Comparison of ENCODE assay signal across 21 cellular contexts in the genomic region with DNA sequence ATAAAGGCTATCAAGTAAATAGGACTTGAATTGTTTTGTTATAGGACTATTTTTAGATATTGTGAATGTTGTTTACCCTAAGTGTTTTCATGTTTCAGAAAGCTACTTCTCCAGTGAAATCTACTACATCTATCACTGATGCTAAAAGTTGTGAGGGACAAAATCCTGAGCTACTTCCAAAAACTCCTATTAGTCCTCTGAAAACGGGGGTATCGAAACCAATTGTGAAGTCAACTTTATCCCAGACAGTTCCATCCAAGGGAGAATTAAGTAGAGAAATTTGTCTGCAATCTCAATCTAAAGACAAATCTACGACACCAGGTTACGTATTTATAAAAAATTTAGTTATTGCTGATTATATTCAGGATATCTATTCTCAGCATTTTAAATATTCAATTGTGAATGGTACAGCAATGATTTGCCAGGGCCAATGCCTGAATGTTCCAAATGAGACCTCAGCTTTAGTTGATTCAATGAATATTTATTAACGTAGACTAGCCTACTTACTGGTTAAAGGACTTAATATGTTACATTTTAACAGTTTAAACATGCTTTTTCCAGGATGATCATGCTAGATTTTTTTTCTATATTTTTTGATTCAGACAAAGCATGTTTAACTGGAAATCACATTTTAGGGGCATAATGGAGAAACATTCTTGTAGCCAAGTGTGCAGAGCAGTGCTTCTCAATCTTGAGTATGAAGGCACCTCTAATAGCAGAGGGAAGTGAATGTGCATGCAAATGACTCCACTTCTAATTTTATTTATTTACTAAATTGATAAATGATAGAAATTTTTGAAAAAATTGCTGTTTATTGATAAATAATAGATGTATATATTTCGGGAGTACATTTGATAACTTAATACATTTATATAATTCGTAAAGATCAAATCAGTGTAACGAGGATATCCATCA.
"Had no signal": no experiment of that assay in that cellular context is flagged by ENCODE, and none has a peak within 500 bp of the region (broad histone marks: within the 10 kb centered on the region; RNA-seq: fewer than 3 reads in every experiment).

No MANE protein-coding gene starts in this region.

- H3K4me3 ChIP-seq: body of pancreas, esophagus muscularis mucosa, left lung, lung, sigmoid colon, smooth muscle cell, stomach, thoracic aorta, upper lobe of left lung had no signal

- H3K36me3 ChIP-seq: esophagus muscularis mucosa, sigmoid colon, thoracic aorta, upper lobe of left lung had no signal

- H3K9me3 Mint-ChIP-seq: activated CD4-positive, alpha-beta memory T cell treated with anti-CD3 and anti-CD28 coated beads for 36 hours; activated naive CD4-positive, alpha-beta T cell treated with anti-CD3 and anti-CD28 coated beads, Interleukin-2, amount 10 ng/mL, durations not matched to agents 7 days and 5 days; natural killer cell; stimulated activated memory B cell treated with anti-CD40 and anti-IgM and Interleukin-4, amounts not matched to agents 10 μg/mL and 1 μg/mL and 100 μg/mL, for 72 hours; T-helper 1 cell treated with Interleukin-12 subunit alpha and Interleukin-12 subunit beta and Interleukin-4 antibody, amounts not matched to agents 30 μg/mL and 1 μg/mL, for 36 hours had no signal

- H3K4me3 Mint-ChIP-seq: activated CD4-positive, alpha-beta memory T cell treated with anti-CD3 and anti-CD28 coated beads for 36 hours; activated naive CD4-positive, alpha-beta T cell treated with anti-CD3 and anti-CD28 coated beads, Interleukin-2, amount 10 ng/mL, durations not matched to agents 7 days and 5 days; natural killer cell; stimulated activated memory B cell treated with anti-CD40 and anti-IgM and Interleukin-4, amounts not matched to agents 10 μg/mL and 1 μg/mL and 100 μg/mL, for 72 hours; T-helper 1 cell treated with Interleukin-12 subunit alpha and Interleukin-12 subunit beta and Interleukin-4 antibody, amounts not matched to agents 30 μg/mL and 1 μg/mL, for 36 hours had no signal

- H3K27ac ChIP-seq: body of pancreas, esophagus muscularis mucosa, left lung, parathyroid adenoma, sigmoid colon, stomach, thoracic aorta, upper lobe of left lung had no signal

- H3K9me3 ChIP-seq: body of pancreas, esophagus muscularis mucosa, left lung, sigmoid colon, stomach, thoracic aorta, upper lobe of left lung had no signal

- H3K36me3 Mint-ChIP-seq: natural killer cell; stimulated activated memory B cell treated with anti-CD40 and anti-IgM and Interleukin-4, amounts not matched to agents 10 μg/mL and 1 μg/mL and 100 μg/mL, for 72 hours had no signal

- H3K27ac Mint-ChIP-seq: activated CD4-positive, alpha-beta memory T cell treated with anti-CD3 and anti-CD28 coated beads for 36 hours; activated naive CD4-positive, alpha-beta T cell treated with anti-CD3 and anti-CD28 coated beads, Interleukin-2, amount 10 ng/mL, durations not matched to agents 7 days and 5 days; natural killer cell; stimulated activated memory B cell treated with anti-CD40 and anti-IgM and Interleukin-4, amounts not matched to agents 10 μg/mL and 1 μg/mL and 100 μg/mL, for 72 hours; T-helper 1 cell treated with Interleukin-12 subunit alpha and Interleukin-12 subunit beta and Interleukin-4 antibody, amounts not matched to agents 30 μg/mL and 1 μg/mL, for 36 hours had no signal

- H3K27me3 Mint-ChIP-seq: activated CD4-positive, alpha-beta memory T cell treated with anti-CD3 and anti-CD28 coated beads for 36 hours; activated naive CD4-positive, alpha-beta T cell treated with anti-CD3 and anti-CD28 coated beads, Interleukin-2, amount 10 ng/mL, durations not matched to agents 7 days and 5 days; stimulated activated memory B cell treated with anti-CD40 and anti-IgM and Interleukin-4, amounts not matched to agents 10 μg/mL and 1 μg/mL and 100 μg/mL, for 72 hours had no signal

- H3K4me1 Mint-ChIP-seq: stimulated activated memory B cell treated with anti-CD40 and anti-IgM and Interleukin-4, amounts not matched to agents 10 μg/mL and 1 μg/mL and 100 μg/mL, for 72 hours had no signal

- ATAC-seq: body of pancreas; left lung; natural killer cell; stimulated activated memory B cell treated with anti-CD40 and anti-IgM and Interleukin-4, amounts not matched to agents 10 μg/mL and 1 μg/mL and 100 μg/mL, for 72 hours had no signal

- H3K9ac ChIP-seq: parathyroid adenoma had no signal

- DNase-seq: activated CD4-positive, alpha-beta memory T cell treated with anti-CD3 and anti-CD28 coated beads for 36 hours; activated CD4-positive, alpha-beta T cell treated with anti-CD3 and anti-CD28 coated beads for 48 hours; activated effector memory CD4-positive, alpha-beta T cell treated with anti-CD3 and anti-CD28 coated beads, Interleukin-2, amount 50 U/mL, for 16 hours; activated naive CD4-positive, alpha-beta T cell treated with anti-CD3 and anti-CD28 coated beads, Interleukin-2, amount 10 ng/mL, durations not matched to agents 7 days and 5 days; activated T-cell treated with anti-CD3 and anti-CD28 coated beads, Interleukin-2, amount 50 U/mL, for 48 hours; anterior cingulate cortex; body of pancreas; kidney; left lung; natural killer cell; sigmoid colon; stimulated activated CD4-positive, alpha-beta T cell treated with anti-CD3 and anti-CD28 coated beads, Interleukin-15, amount 100 ng/mL, for 24 hours; stomach; upper lobe of left lung had no signal
